24 cellular contexts compared by ENCODE assay signal in genomic region chr10:125683821-125684220, GRCh38. TPM values are rescaled to one million over a fixed set of nuclear protein-coding genes. Genes with fewer than 3 reads are reported as not detected.
DNase-seq lines count a peak whose midpoint lies in the region; TF ChIP-seq lines count a peak whose summit lies in the region.
"Had no signal": no experiment of that assay in that cellular context is flagged by ENCODE, and none has a peak within 500 bp of the region (broad histone marks: within the 10 kb centered on the region; RNA-seq: fewer than 3 reads in every experiment).

No MANE protein-coding gene starts in this region.

- no peaks in the 10 kb centered on the region for H3K27me3 ChIP-seq in BLaER1 treated with 17β-estradiol and CSF1 and Interleukin-3, amounts not matched to agents 10 nM and 100 nM
- peaks cover 5% of the 10 kb centered on the region for H3K27me3 ChIP-seq in prostate gland (replicated peaks; ENCODE audit: insufficient read depth)

- peak overlapping the region in 3 of 11 experiments; percentile 3 to 24 (median 14); a peak in 2 of 22 replicates for H3K27ac ChIP-seq in BLaER1 treated with 17β-estradiol and CSF1 and Interleukin-3, amounts not matched to agents 10 nM and 100 nM
- no peak overlapping the region for H3K27ac ChIP-seq in prostate gland
- H3K27ac ChIP-seq: A549 had no signal

- no peak for TF ChIP-seq POLR2A in prostate gland (IDR thresholded peaks at IDR 0.05)

- peak overlapping the region in 8 of 11 experiments; percentile 42 to 71 (median 56); a peak in 13 of 22 replicates for H3K4me2 ChIP-seq in BLaER1 treated with 17β-estradiol and CSF1 and Interleukin-3, amounts not matched to agents 10 nM and 100 nM
- H3K4me2 ChIP-seq: A549 had no signal

- H3K9ac ChIP-seq in BLaER1 treated with 17β-estradiol and CSF1 and Interleukin-3, amounts not matched to agents 10 nM and 100 nM: no peak overlapping the region

- H4K20me1 ChIP-seq in BLaER1 treated with 17β-estradiol and CSF1 and Interleukin-3, amounts not matched to agents 10 nM and 100 nM: no peaks in the 10 kb centered on the region; a peak in 1 of 22 replicates

- H3K4me3 ChIP-seq in BLaER1 treated with 17β-estradiol and CSF1 and Interleukin-3, amounts not matched to agents 10 nM and 100 nM: no peak overlapping the region
- H3K4me3 ChIP-seq in LNCaP clone FGC (ENCODE audit: low read depth, low read length) (no peak overlapping the region), prostate gland (no peak overlapping the region)
- H3K4me3 ChIP-seq: A549, GM12878 had no signal

- H3K36me3 ChIP-seq in BLaER1 treated with 17β-estradiol and CSF1 and Interleukin-3, amounts not matched to agents 10 nM and 100 nM: no peaks in the 10 kb centered on the region
- H3K36me3 ChIP-seq in prostate gland: no peaks in the 10 kb centered on the region

- peak; percentile 86 for DNase-seq in LNCaP clone FGC (ENCODE audit: low read depth)
- DNase-seq in prostate gland (ENCODE audit: low spot score): peak; percentile 33
- no peak for DNase-seq in GF-D8 (lab: John Stamatoyannopoulos, UW)
- no peak for DNase-seq in pons (ENCODE audit: low spot score)
- no peak for DNase-seq in NK-92 treated with Interleukin-12 subunit alpha and Interleukin-12 subunit beta, amount 100 ng/mL, for 24 hours (lab: John Stamatoyannopoulos, UW)
- DNase-seq: AML-193; CD4-positive, alpha-beta memory T cell; CD4-positive, CD25-positive, alpha-beta regulatory T cell; CD8-positive, alpha-beta memory T cell; COR-L47; DMS 273 treated with DMSO at 0.1 percent for 48 hours; DMS153; DMS53; DMS79; DND-41; EL; GDM1 had no signal

- intact Hi-C loops in prostate gland (cut with DNase I): loop anchor here (10.0 kb wide), 1 partner anchor 239 kb away; no protein-coding TSS in a partner anchor

- peaks cover under 1 to 10% (median 5%) of the 10 kb centered on the region in 11 experiments; a peak in 17 of 22 replicates for H3K9me3 ChIP-seq in BLaER1 treated with 17β-estradiol and CSF1 and Interleukin-3, amounts not matched to agents 10 nM and 100 nM (replicated peaks in 1 of 11)
- H3K9me3 ChIP-seq in prostate gland: no peaks in the 10 kb centered on the region
- H3K9me3 ChIP-seq: A549 had no signal

- H3K4me1 ChIP-seq in BLaER1 treated with 17β-estradiol and CSF1 and Interleukin-3, amounts not matched to agents 10 nM and 100 nM: peaks cover 12 to 22% (median 16%) of the 10 kb centered on the region in 10 experiments
- H3K4me1 ChIP-seq in prostate gland (replicated peaks): peaks cover 6% of the 10 kb centered on the region
- H3K4me1 ChIP-seq: A549 had no signal

- 40% methylated on average over 7 of the region's 7 CpGs for WGBS in prostate gland

- TF ChIP-seq CTCF in LNCaP clone FGC (IDR thresholded peaks at IDR 0.05; ENCODE audit: control insufficient read depth, extremely low read depth, insufficient read depth) (no peak), prostate gland (IDR thresholded peaks at IDR 0.05) (no peak)

RNA-seq across cellular contexts. Expression of gene TEX36, which starts 0.9 kb away (rescaled TPM):
- total RNA-seq in prostate gland: not detected
- total RNA-seq: A172; B cell; CD4-positive, alpha-beta memory T cell; CD4-positive, CD25-positive, alpha-beta regulatory T cell; CD8-positive, alpha-beta memory T cell; Daoy; G401; GM12878 had no signal

RNA-seq across cellular contexts. Expression of gene EDRF1, which starts 35.7 kb away (rescaled TPM):
- total RNA-seq in prostate gland: 10 to 100 TPM; 18.9 to 49.6 TPM

Comparison
In these comparisons a context has a peak if more than half of its experiments do, and no peak if none do; other contexts are left out.
1. DNase-seq: peak in LNCaP clone FGC (single experiment) and prostate gland (single experiment); none in GF-D8 (single experiment), pons (single experiment) and NK-92 treated with Interleukin-12 subunit alpha and Interleukin-12 subunit beta, amount 100 ng/mL, for 24 hours (single experiment).